7 cellular contexts compared by ENCODE assay signal in the genomic region with DNA sequence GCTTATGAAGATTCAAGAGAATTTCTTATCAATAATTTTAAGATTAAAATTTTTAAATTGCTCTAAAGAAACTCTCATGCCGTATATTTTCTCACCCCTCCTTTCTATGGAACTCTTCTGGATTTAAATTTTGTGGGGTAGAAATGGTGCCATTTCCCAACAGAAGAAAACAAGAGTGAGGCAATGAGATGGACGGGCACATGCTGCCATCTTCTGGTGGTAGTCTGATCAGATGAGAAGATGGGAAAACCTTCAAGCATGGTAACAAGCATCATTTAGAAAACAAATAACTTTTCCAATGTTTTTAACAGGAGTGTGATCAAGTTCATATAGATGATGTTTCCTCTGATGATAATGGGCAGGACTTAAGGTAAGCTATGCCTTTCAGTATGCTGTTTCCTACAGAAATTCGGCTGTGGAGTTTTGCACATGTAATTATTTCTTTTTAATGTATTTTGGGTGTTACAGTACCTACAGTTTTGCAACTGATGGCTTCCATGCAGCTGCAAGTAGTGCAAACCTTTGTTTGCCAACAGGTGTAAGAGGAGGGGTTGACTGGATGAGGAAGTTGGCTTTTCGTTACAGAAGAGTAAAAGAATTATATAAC.
DNase-seq lines count a peak whose midpoint lies in the region; ATAC-seq and TF ChIP-seq lines count a peak whose summit lies in the region.

No MANE protein-coding gene starts in this region.

- no peaks in the 10 kb centered on the region for H3K27me3 ChIP-seq in upper lobe of left lung

- TF ChIP-seq EP300 in upper lobe of left lung (IDR thresholded peaks at IDR 0.05): no peak

- ATAC-seq in upper lobe of left lung (ENCODE audit: low FRiP score in 2 of 2): peak in 1 of 2 donors; percentile 61

- H3K9me3 ChIP-seq in upper lobe of left lung: no peaks in the 10 kb centered on the region

- 29 to 32% methylated on average over 4 of the region's 4 CpGs for WGBS in upper lobe of left lung, 2 donors

- CTCF ChIA-PET in GM10248 (lab: Yijun Ruan, JAX) (interaction anchor here (1.2 kb wide), 1 partner anchor 25 kb away, joined by 3 read pairs; no protein-coding TSS in a partner anchor), RWPE1 (lab: Yijun Ruan, JAX) (interaction anchor here (0.6 to 0.8 kb wide), 2 partner anchors 232 to 345 kb away, joined by 3 read pairs; no protein-coding TSS in a partner anchor)

- DNase-seq in GM10248 (ENCODE audit: extremely low spot score) (peak; percentile 16), HPDE6-E6E7 (ENCODE audit: extremely low spot score) (peak; percentile 4), RWPE1 (ENCODE audit: low spot score) (peak; percentile 38), ecto neural progenitor cell (ENCODE audit: low spot score) (peak; percentile 54), midbrain (lab: John Stamatoyannopoulos, UW) (peak; percentile 52), upper lobe of left lung (no peak), NCI-H345 (lab: John Stamatoyannopoulos, UW) (no peak)

- TF ChIP-seq CTCF in GM10248 (IDR thresholded peaks at IDR 0.05; ENCODE audit: control extremely low read depth, extremely low read depth, low read depth, missing control alignments) (peak; percentile 59), RWPE1 (conservative IDR thresholded peaks at IDR 0.05; ENCODE audit: low read depth) (peak; percentile 66), upper lobe of left lung (IDR thresholded peaks at IDR 0.05) (peak; percentile 12 to 59 (median 36))

- H3K36me3 ChIP-seq in upper lobe of left lung: no peaks in the 10 kb centered on the region

- H3K4me1 ChIP-seq in upper lobe of left lung: no peaks in the 10 kb centered on the region

- no peak overlapping the region for H3K4me3 ChIP-seq in upper lobe of left lung

- POLR2A ChIA-PET in GM10248 (lab: Yijun Ruan, JAX): no interaction called here
- POLR2A ChIA-PET in RWPE1 (lab: Yijun Ruan, JAX; ENCODE audit: low non-redundant PET): no interaction called here

- no peak overlapping the region for H3K27ac ChIP-seq in RWPE1
- no peak overlapping the region for H3K27ac ChIP-seq in upper lobe of left lung

- no peak for TF ChIP-seq POLR2A in upper lobe of left lung (IDR thresholded peaks at IDR 0.05)

Comparison
In these comparisons a context has a peak if more than half of its experiments do, and no peak if none do; other contexts are left out.
1. DNase-seq: peak in GM10248 (single experiment), HPDE6-E6E7 (single experiment), RWPE1 (single experiment), ecto neural progenitor cell (single experiment) and midbrain (single experiment); none in upper lobe of left lung (0 of 2) and NCI-H345 (single experiment).
2. Peak in every context shown above with its lines, with median percentiles within 50 percentile points of each other: CTCF ChIP-seq.